Comparison of ENCODE assay signal across 16 cellular contexts in the genomic region with DNA sequence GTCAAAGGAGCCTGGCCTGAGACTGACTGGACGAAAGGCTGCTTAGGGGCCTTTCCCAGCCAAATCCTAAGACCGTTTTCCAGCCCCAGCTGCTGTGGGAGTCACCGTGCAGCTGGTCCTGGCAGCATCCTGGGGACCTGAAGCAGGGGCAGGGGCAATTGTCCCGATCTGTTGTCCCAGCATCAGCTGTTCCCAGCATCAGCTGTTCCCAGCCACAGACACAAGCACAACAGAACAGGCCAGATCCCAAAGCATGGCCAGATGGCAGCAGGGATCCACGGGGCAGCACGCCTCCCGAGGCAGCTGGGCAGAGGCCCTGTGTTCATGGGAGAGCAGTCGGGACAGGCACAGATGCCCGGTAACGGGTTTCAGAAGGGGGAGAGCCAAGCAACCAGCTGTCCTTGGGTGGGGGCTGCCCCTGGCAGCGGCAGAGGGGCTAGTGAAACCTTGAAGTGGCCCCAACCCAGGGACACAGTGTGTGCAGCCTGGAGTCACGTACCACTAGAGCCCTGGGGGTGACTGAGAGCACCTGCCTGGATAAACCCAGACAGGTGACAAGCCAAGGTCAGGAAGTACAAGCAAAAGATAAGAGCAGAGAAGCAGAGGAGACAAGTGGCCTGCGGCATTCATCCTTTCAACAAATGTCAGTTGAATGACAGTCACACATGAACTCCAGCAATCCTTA. TPM values are rescaled to one million over a fixed set of nuclear protein-coding genes. Genes with fewer than 3 reads are reported as not detected.
A peak's percentile ranks its signal among the peaks of the same experiment; 100 is the strongest.
DNase-seq lines count a peak whose midpoint lies in the region; ATAC-seq, FAIRE-seq and TF ChIP-seq lines count a peak whose summit lies in the region.
"Had no signal": no experiment of that assay in that cellular context is flagged by ENCODE, and none has a peak within 500 bp of the region (broad histone marks: within the 10 kb centered on the region; RNA-seq: fewer than 3 reads in every experiment).

No MANE protein-coding gene starts in this region.

- ATAC-seq in SK-N-SH treated with all-trans-retinoic acid at 6 μM for 48 hours: no peak; the same call in 1 of the 3 replicates
- ATAC-seq in heart right ventricle: peak in 6 of 8 donors; percentile 15 to 54 (median 41)
- ATAC-seq in upper lobe of right lung: peak; percentile 12

- no peaks in the 10 kb centered on the region for H4K20me1 ChIP-seq in SK-N-SH (ENCODE audit: insufficient read depth)

- no peak for TF ChIP-seq CTCF in SK-N-SH (IDR thresholded peaks at IDR 0.05)
- no peak for TF ChIP-seq CTCF in heart right ventricle (IDR thresholded peaks at IDR 0.05)
- TF ChIP-seq CTCF in upper lobe of right lung (IDR thresholded peaks at IDR 0.05): no peak
- TF ChIP-seq CTCF in MCF 10A (IDR thresholded peaks at IDR 0.05; ENCODE audit: unreplicated experiment): no peak

- H3K9me3 Mint-ChIP-seq in MCF 10A (ENCODE audit: unreplicated experiment): no peaks in the 10 kb centered on the region
- H3K9me3 Mint-ChIP-seq: neural progenitor cell had no signal

- TF ChIP-seq EP300 in SK-N-SH (IDR thresholded peaks at IDR 0.05; ENCODE audit: borderline replicate concordance in 1 of 2, low read depth in 1 of 2, low read length in 1 of 2): no peak

- POLR2A ChIA-PET in SK-N-SH (lab: Yijun Ruan, JAX): no interaction called here
- POLR2A ChIA-PET in MCF 10A (lab: Yijun Ruan, JAX): no interaction called here

- no peak for TF ChIP-seq RAD21 in SK-N-SH (IDR thresholded peaks at IDR 0.05; ENCODE audit: low read length)

- H3K36me3 ChIP-seq in SK-N-SH (replicated peaks in 1 of 2; ENCODE audit: control insufficient read depth in 1 of 2, insufficient read depth in 2 of 2, low read length in 1 of 2) (peaks cover 0 to 6% of the 10 kb centered on the region in 2 experiments), heart right ventricle (peaks cover 0 to 34% (median 8%) of the 10 kb centered on the region in 9 donors), upper lobe of right lung (peaks cover 24% of the 10 kb centered on the region)
- H3K36me3 ChIP-seq: neural progenitor cell had no signal

- H3K4me2 ChIP-seq in SK-N-SH: no peak overlapping the region
- H3K4me2 ChIP-seq: neural progenitor cell had no signal

- H3K4me3 ChIP-seq in SK-N-SH (ENCODE audit: low read depth in 2 of 2, low read length in 1 of 2) (no peak overlapping the region), heart right ventricle (no peak overlapping the region), upper lobe of right lung (no peak overlapping the region)
- H3K4me3 ChIP-seq: neural progenitor cell, spleen, testis had no signal

- BruUV-seq in MCF 10A (replicated peaks; lab: Mats Ljungman, UMichigan): no TSS peak

- H3K9me3 ChIP-seq in SK-N-SH (no peaks in the 10 kb centered on the region), heart right ventricle (no peaks in the 10 kb centered on the region), upper lobe of right lung (no peaks in the 10 kb centered on the region)
- H3K9me3 ChIP-seq: spleen, testis had no signal

- DNase-seq in SK-N-SH (peak; percentile 42), NCI-H524 treated with DMSO at 0.1 percent for 48 hours (lab: John Stamatoyannopoulos, UW) (peak; percentile 84), heart right ventricle (no peak), upper lobe of right lung (no peak), MCF 10A (ENCODE audit: unreplicated experiment) (no peak), GM12892 (ENCODE audit: insufficient read length) (no peak)
- DNase-seq in activated T-cell treated with anti-CD3 and anti-CD28 coated beads, Interleukin-2, amount 50 U/mL, for 1 hour: no peak
- DNase-seq: activated naive CD4-positive, alpha-beta T cell treated with anti-CD3 and anti-CD28 coated beads, Interleukin-2, amount 50 U/mL, for 16 hours; central memory CD4-positive, alpha-beta T cell; MM.1S; spleen; testis had no signal

- H3K27ac ChIP-seq in SK-N-SH (ENCODE audit: low read depth in 2 of 2, low read length in 1 of 2): peak overlapping the region in 1 of 2 experiments; percentile 60; a peak in 2 of 4 replicates
- peak overlapping the region in 2 of 10 donors; percentile 10 to 40 for H3K27ac ChIP-seq in heart right ventricle
- no peak overlapping the region for H3K27ac ChIP-seq in upper lobe of right lung
- H3K27ac ChIP-seq: neural progenitor cell, spleen, testis had no signal

- no peaks in the 10 kb centered on the region for H3K79me2 ChIP-seq in SK-N-SH (ENCODE audit: insufficient read depth)

- H2AFZ ChIP-seq in SK-N-SH (ENCODE audit: low read depth): no peak overlapping the region
- H2AFZ ChIP-seq: neural progenitor cell had no signal

- no peak overlapping the region for H3K4me3 Mint-ChIP-seq in MCF 10A (ENCODE audit: unreplicated experiment)
- H3K4me3 Mint-ChIP-seq: neural progenitor cell had no signal

- peaks cover 4% of the 10 kb centered on the region for H3K36me3 Mint-ChIP-seq in MCF 10A (ENCODE audit: insufficient read depth, unreplicated experiment)

- 87% methylated on average over 3 of the region's 13 CpGs for WGBS in SK-N-SH (ENCODE audit: low lambda C conversion rate)
- 56 to 63% methylated on average over 13 of the region's 13 CpGs for WGBS in heart right ventricle, 2 donors

- intact Hi-C loops in heart right ventricle (cut with DNase I) (no loop called here), upper lobe of right lung (cut with DNase I) (no loop called here), MCF 10A (cut with micrococcal nuclease) (no loop called here)

- H3K27me3 Mint-ChIP-seq in MCF 10A (ENCODE audit: insufficient read depth, unreplicated experiment): no peaks in the 10 kb centered on the region

- no peak overlapping the region for H3K27ac Mint-ChIP-seq in MCF 10A (ENCODE audit: low read depth, unreplicated experiment)
- H3K27ac Mint-ChIP-seq: neural progenitor cell had no signal

- no peaks in the 10 kb centered on the region for H3F3A ChIP-seq in SK-N-SH (replicated peaks; ENCODE audit: insufficient read depth)

- TF ChIP-seq POLR2A in GM12892 (IDR thresholded peaks at IDR 0.05; ENCODE audit: low read depth, low read length): no peak

- no peaks in the 10 kb centered on the region for H3K4me1 Mint-ChIP-seq in MCF 10A (ENCODE audit: insufficient read depth, unreplicated experiment)
- H3K4me1 Mint-ChIP-seq: neural progenitor cell had no signal

- no peaks in the 10 kb centered on the region for H3K27me3 ChIP-seq in SK-N-SH (ENCODE audit: insufficient read depth)
- no peaks in the 10 kb centered on the region for H3K27me3 ChIP-seq in heart right ventricle
- no peaks in the 10 kb centered on the region for H3K27me3 ChIP-seq in upper lobe of right lung
- H3K27me3 ChIP-seq: neural progenitor cell, spleen, testis had no signal

- H3K9ac ChIP-seq in SK-N-SH: no peak overlapping the region
- H3K9ac ChIP-seq: neural progenitor cell had no signal

- no peak for FAIRE-seq in GM12892 (lab: Jason Lieb, UNC)
- FAIRE-seq: A204.1 had no signal

- H3K9me2 ChIP-seq in SK-N-SH: no peaks in the 10 kb centered on the region

- CTCF ChIA-PET in SK-N-SH (lab: Yijun Ruan, JAX): no interaction called here
- CTCF ChIA-PET in MCF 10A (lab: Yijun Ruan, JAX): interaction anchor here (0.7 kb wide), 1 partner anchor 165 kb away, joined by 3 read pairs; no protein-coding TSS in a partner anchor

- peaks cover 0 to 12% of the 10 kb centered on the region in 2 experiments; a peak in 1 of 4 replicates for H3K4me1 ChIP-seq in SK-N-SH (ENCODE audit: control insufficient read depth in 1 of 2, insufficient read depth in 2 of 2, low read depth in 1 of 2, low read length in 1 of 2)
- peaks cover 0 to 27% (median 6%) of the 10 kb centered on the region in 9 donors for H3K4me1 ChIP-seq in heart right ventricle
- H3K4me1 ChIP-seq in upper lobe of right lung: no peaks in the 10 kb centered on the region
- H3K4me1 ChIP-seq: neural progenitor cell, testis had no signal

TF ChIP-seq in SK-N-SH, 30 proteins besides CTCF, POLR2A, EP300 and RAD21 (continues in another document):
- TF ChIP-seq MEF2A (IDR thresholded peaks at IDR 0.05; ENCODE audit: borderline replicate concordance, low read depth): no peak

TF ChIP-seq in SK-N-SH treated with all-trans-retinoic acid at 6 μM for 48 hours, 23 proteins besides CTCF, POLR2A, EP300 and RAD21 (continues in another document):
- TF ChIP-seq CSDC2 (CRISPR knock-in tag; IDR thresholded peaks at IDR 0.05) (no peak), ZNF8 (CRISPR knock-in tag; IDR thresholded peaks at IDR 0.05) (no peak)

RNA-seq across cellular contexts. Expression of gene CELA2B, which starts 13.3 kb away (rescaled TPM):
- not detected in 2 replicates for polyA plus RNA-seq in SK-N-SH (2012; rRNA removed)
- not detected in 2 replicates for polyA plus RNA-seq in SK-N-SH (2012; cell fraction: cytosol; rRNA removed)
- not detected in 2 replicates for polyA plus RNA-seq in SK-N-SH (2012; cell fraction: nucleus; rRNA removed)
- not detected for total RNA-seq in heart right ventricle
- polyA plus RNA-seq in heart right ventricle: not detected
- not detected for total RNA-seq in upper lobe of right lung
- not detected in 2 replicates for total RNA-seq in MCF 10A (2022)
- not detected for polyA plus RNA-seq in GM12892 (2012; ENCODE audit: missing spikeins)
- total RNA-seq: liver, spleen had no signal
- polyA plus RNA-seq: liver had no signal

RNA-seq across cellular contexts. Expression of gene CELA2A, which starts 32.7 kb away (rescaled TPM):
- polyA plus RNA-seq in SK-N-SH (2012; rRNA removed) (not detected in 2 replicates), heart right ventricle (under 1 TPM in 1 of 2 donors, not detected in 1; 0.09 TPM)
- not detected in 2 replicates for polyA plus RNA-seq in SK-N-SH (2012; cell fraction: cytosol; rRNA removed)
- not detected in 2 replicates for polyA plus RNA-seq in SK-N-SH (2012; cell fraction: nucleus; rRNA removed)
- total RNA-seq in heart right ventricle (1 to 10 TPM in 5 of 10 donors, under 1 TPM in 2, not detected in 3; 0.85 to 1.6 (median 1.2) TPM), upper lobe of right lung (not detected), MCF 10A (2022) (not detected in 2 replicates)
- not detected for polyA plus RNA-seq in GM12892 (2012; ENCODE audit: missing spikeins)
- total RNA-seq: liver had no signal
- polyA plus RNA-seq: liver had no signal

RNA-seq across cellular contexts. Expression of gene CASP9, which starts 34.8 kb away (rescaled TPM):
- 16.9 and 19.2 TPM in 2 replicates for polyA plus RNA-seq in SK-N-SH (2012; rRNA removed)
- polyA plus RNA-seq in SK-N-SH (2012; cell fraction: cytosol; rRNA removed): 10.2 and 13.9 TPM in 2 replicates
- polyA plus RNA-seq in SK-N-SH (2012; cell fraction: nucleus; rRNA removed): 35.1 and 35.9 TPM in 2 replicates
- total RNA-seq in heart right ventricle: 10 to 100 TPM in 9 of 10 donors, 1 to 10 TPM in 1; 8.6 to 16.6 (median 14.2) TPM
- 10 to 100 TPM; 14.3 to 22.2 TPM for polyA plus RNA-seq in heart right ventricle
- total RNA-seq in upper lobe of right lung: 11.7 TPM
- total RNA-seq in MCF 10A (2022): 8.9 and 12.1 TPM in 2 replicates
- 4.3 TPM for polyA plus RNA-seq in GM12892 (2012; ENCODE audit: missing spikeins)

RNA-seq across cellular contexts. Expression of gene DNAJC16, which starts 37.5 kb away (rescaled TPM):
- polyA plus RNA-seq in SK-N-SH (2012; rRNA removed) (8.4 and 13.7 TPM in 2 replicates), heart right ventricle (1 to 10 TPM; 4.7 to 6.4 TPM)
- polyA plus RNA-seq in SK-N-SH (2012; cell fraction: cytosol; rRNA removed): 8.9 and 10.8 TPM in 2 replicates
- 10.0 and 18.2 TPM in 2 replicates for polyA plus RNA-seq in SK-N-SH (2012; cell fraction: nucleus; rRNA removed)
- total RNA-seq in heart right ventricle (10 to 100 TPM; 13.7 to 22.8 (median 19.1) TPM), upper lobe of right lung (23.5 TPM), MCF 10A (2022) (17.2 and 26.5 TPM in 2 replicates)
- polyA plus RNA-seq in GM12892 (2012; ENCODE audit: missing spikeins): 6.6 TPM

RNA-seq across cellular contexts. Expression of gene CTRC, which starts 51.0 kb away (rescaled TPM):
- 0.26 and 0.67 TPM in 2 replicates for polyA plus RNA-seq in SK-N-SH (2012; rRNA removed)
- polyA plus RNA-seq in SK-N-SH (2012; cell fraction: cytosol; rRNA removed): 0.08 TPM in 1 of 2 replicates, not detected in the other
- 5.1 and 5.6 TPM in 2 replicates for polyA plus RNA-seq in SK-N-SH (2012; cell fraction: nucleus; rRNA removed)
- 1 to 10 TPM in 3 of 10 donors, under 1 TPM in 4, not detected in 3; 0.42 to 1.6 (median 0.93) TPM for total RNA-seq in heart right ventricle
- under 1 TPM in 1 of 2 donors, not detected in 1; 0.41 TPM for polyA plus RNA-seq in heart right ventricle
- total RNA-seq in upper lobe of right lung: 0.23 TPM
- total RNA-seq in MCF 10A (2022): not detected in 2 replicates
- polyA plus RNA-seq in GM12892 (2012; ENCODE audit: missing spikeins): not detected
- total RNA-seq: liver had no signal
- polyA plus RNA-seq: liver had no signal

Comparison
In these comparisons a context has a peak if more than half of its experiments do, and no peak if none do; other contexts are left out.
1. DNase-seq: peak in SK-N-SH (single experiment) and NCI-H524 treated with DMSO at 0.1 percent for 48 hours (single experiment); none in heart right ventricle (0 of 2), upper lobe of right lung (single experiment), MCF 10A (single experiment), GM12892 (single experiment) and activated T-cell treated with anti-CD3 and anti-CD28 coated beads, Interleukin-2, amount 50 U/mL, for 1 hour (single experiment).